Comparison of ENCODE assay signal across 21 cellular contexts in the genomic region with DNA sequence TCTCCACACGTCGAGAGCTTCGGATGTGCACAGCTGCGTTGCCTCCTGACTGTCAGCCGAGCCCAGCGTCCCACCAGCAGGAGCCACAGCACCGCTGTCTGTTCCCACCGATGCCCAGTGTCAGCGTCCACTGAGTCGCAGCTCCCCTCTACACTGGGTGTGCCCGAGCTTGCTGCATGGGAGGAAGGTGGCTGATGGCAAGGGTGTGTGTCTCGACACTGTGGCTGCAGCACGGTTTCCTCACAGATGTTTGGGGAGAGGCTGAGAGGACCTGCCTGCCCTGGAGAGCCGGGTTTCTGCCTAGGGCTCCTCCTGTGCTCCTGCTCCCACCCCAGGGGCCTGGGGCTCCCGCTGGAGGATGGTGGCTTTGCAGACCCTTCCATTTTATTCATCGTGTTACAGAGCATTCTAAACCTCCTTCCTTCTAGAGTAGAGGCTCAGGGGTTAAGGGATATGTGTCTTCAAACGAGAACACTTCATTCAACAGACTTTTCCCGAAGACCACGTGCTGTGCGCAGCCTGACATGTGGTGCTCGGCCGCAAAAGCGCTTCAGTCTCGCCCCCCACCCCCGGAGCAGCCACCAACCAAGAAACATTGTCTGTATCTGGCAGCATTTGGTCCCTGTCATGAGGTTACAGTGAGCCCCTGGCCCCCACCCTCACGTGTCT.
"Had no signal": no experiment of that assay in that cellular context is flagged by ENCODE, and none has a peak within 500 bp of the region (broad histone marks: within the 10 kb centered on the region; RNA-seq: fewer than 3 reads in every experiment).

No MANE protein-coding gene starts in this region.

- H3K9me3 ChIP-seq: psoas muscle, stomach, thoracic aorta, transverse colon had no signal

- H3K4me1 ChIP-seq: parathyroid adenoma, psoas muscle, stomach, transverse colon had no signal

- H3K36me3 Mint-ChIP-seq: naive B cell had no signal

- DNase-seq: effector CD4-positive, alpha-beta T cell; endodermal cell; foreskin melanocyte; kidney glomerular epithelial cell; mesendoderm; naive B cell; psoas muscle; retina; stimulated activated CD4-positive, alpha-beta T cell treated with anti-CD3 and anti-CD28 coated beads, Interleukin-2, amount 100 ng/mL, for 24 hours; stimulated activated CD4-positive, alpha-beta T cell treated with anti-CD3 and anti-CD28 coated beads, Interleukin-4, amount 100 ng/mL, for 4 hours; stimulated activated naive CD4-positive, alpha-beta T cell; stomach; substantia nigra; transverse colon had no signal

- H3K9me3 Mint-ChIP-seq: endodermal cell, naive B cell had no signal

- H3K27me3 ChIP-seq: transverse colon had no signal

- H3K4me3 Mint-ChIP-seq: endodermal cell had no signal

- H3K9ac ChIP-seq: parathyroid adenoma had no signal

- FAIRE-seq: endothelial cell of umbilical vein had no signal

- H3K27ac Mint-ChIP-seq: endodermal cell, naive B cell had no signal

- ATAC-seq: psoas muscle, sciatic nerve had no signal

- H3K36me3 ChIP-seq: stomach, thoracic aorta, transverse colon had no signal

- H3K27ac ChIP-seq: coronary artery, hepatocyte, parathyroid adenoma, psoas muscle, skin epidermis, stomach, thoracic aorta, transverse colon had no signal

- H3K4me3 ChIP-seq: coronary artery, hepatocyte, psoas muscle, skin epidermis, stomach, thoracic aorta, transverse colon had no signal

- H3K4me1 Mint-ChIP-seq: endodermal cell, naive B cell had no signal
